18 cellular contexts compared by ENCODE assay signal in genomic region chr2:67600946-67601345, GRCh38.
DNase-seq lines count a peak whose midpoint lies in the region; ATAC-seq and TF ChIP-seq lines count a peak whose summit lies in the region.
"Had no signal": no experiment of that assay in that cellular context is flagged by ENCODE, and none has a peak within 500 bp of the region (broad histone marks: within the 10 kb centered on the region; RNA-seq: fewer than 3 reads in every experiment).

No MANE protein-coding gene starts in this region.

- POLR2A ChIA-PET in RWPE1 (lab: Yijun Ruan, JAX; ENCODE audit: low non-redundant PET), result interaction anchor here (0.5 kb wide), 1 partner anchor 448 kb away, joined by 3 read pairs; no protein-coding TSS in a partner anchor

- TF ChIP-seq CTCF in RWPE1 (conservative IDR thresholded peaks at IDR 0.05; ENCODE audit: low read depth), result no peak

- H3K27ac ChIP-seq in RWPE1, result no peak overlapping the region

- DNase-seq in H4 (ENCODE audit: low spot score), result peak; percentile 43
- DNase-seq in RWPE1 (ENCODE audit: low spot score), result peak; percentile 35
- DNase-seq in fibroblast of gingiva (ENCODE audit: low read depth), result peak; percentile 14
- peak; percentile 83 for DNase-seq in renal cortical epithelial cell (ENCODE audit: low read depth)
- DNase-seq in stimulated activated naive CD4-positive, alpha-beta T cell treated with Interleukin-2 at 50 U/mL for 16 hours (lab: John Stamatoyannopoulos, UW), result no peak
- DNase-seq: activated CD4-positive, alpha-beta T cell treated with anti-CD3 and anti-CD28 coated beads for 36 hours; activated CD8-positive, alpha-beta memory T cell treated with anti-CD3 and anti-CD28 coated beads, Interleukin-2, amount 10 ng/mL, durations not matched to agents 7 days and 5 days; activated effector memory CD4-positive, alpha-beta T cell treated with Interleukin-2 at 50 U/mL for 16 hours; amygdala; head of caudate nucleus; midbrain; MV-4-11; NCI-H2029 treated with DMSO at 0.1 percent for 48 hours; NCI-H524; stimulated activated CD4-positive, alpha-beta T cell treated with anti-CD3 and anti-CD28 coated beads, Interleukin-12 subunit alpha, Interleukin-12 subunit beta, amount 100 ng/mL, for 4 hours; stimulated activated naive B cell treated with anti-CD40 and anti-IgM and Interleukin-4, amounts not matched to agents 10 μg/mL and 1 μg/mL and 100 μg/mL, for 72 hours had no signal

- CTCF ChIA-PET in RWPE1 (lab: Yijun Ruan, JAX), result interaction anchor here (0.6 to 0.9 kb wide), 2 partner anchors 50 to 1047 kb away, joined by 4 to 7 read pairs; no protein-coding TSS in a partner anchor

- no peak for ATAC-seq in HG02981 (IDR thresholded peaks at IDR 0.05; ENCODE audit: unreplicated experiment)
- no peak for ATAC-seq in GM18498 (IDR thresholded peaks at IDR 0.05; ENCODE audit: unreplicated experiment)
- ATAC-seq: activated CD4-positive, alpha-beta T cell treated with anti-CD3 and anti-CD28 coated beads for 36 hours; activated CD8-positive, alpha-beta memory T cell treated with anti-CD3 and anti-CD28 coated beads, Interleukin-2, amount 10 ng/mL, durations not matched to agents 7 days and 5 days; stimulated activated naive B cell treated with anti-CD40 and anti-IgM and Interleukin-4, amounts not matched to agents 10 μg/mL and 1 μg/mL and 100 μg/mL, for 72 hours had no signal
